11 cellular contexts compared by ENCODE assay signal in genomic region chr2:135202751-135203150, GRCh38.
"Had no signal": no experiment of that assay in that cellular context is flagged by ENCODE, and none has a peak within 500 bp of the region (broad histone marks: within the 10 kb centered on the region; RNA-seq: fewer than 3 reads in every experiment).

No MANE protein-coding gene starts in this region.

- H3K36me3 ChIP-seq: right atrium auricular region had no signal

- FAIRE-seq: colon, small intestine had no signal

- H3K4me3 ChIP-seq: esophagus muscularis mucosa, right atrium auricular region, suprapubic skin had no signal

- H3K27me3 ChIP-seq: esophagus muscularis mucosa, foreskin keratinocyte, right atrium auricular region, suprapubic skin had no signal

- ATAC-seq: activated T-helper 17 cell treated with anti-CD3 and anti-CD28 coated beads, Interleukin-2, amount 50 U/mL, for 72 hours; foreskin keratinocyte had no signal

- H3K4me1 ChIP-seq: esophagus muscularis mucosa, foreskin keratinocyte, right atrium auricular region, suprapubic skin had no signal

- H3K27ac ChIP-seq: esophagus muscularis mucosa, foreskin keratinocyte, right atrium auricular region, suprapubic skin had no signal

- H3K9me3 ChIP-seq: esophagus muscularis mucosa, right atrium auricular region, suprapubic skin had no signal

- DNase-seq: activated naive CD4-positive, alpha-beta T cell treated with Interleukin-2 at 50 U/mL for 16 hours; foreskin keratinocyte; naive B cell; nucleus accumbens; small intestine; trophoblast cell had no signal
